32 cellular contexts compared by ENCODE assay signal in genomic region chr14:57641776-57642175, GRCh38.
"Had no signal": no experiment of that assay in that cellular context is flagged by ENCODE, and none has a peak within 500 bp of the region (broad histone marks: within the 10 kb centered on the region; RNA-seq: fewer than 3 reads in every experiment).

No MANE protein-coding gene starts in this region.

- H3K4me3 ChIP-seq: adrenal gland, body of pancreas, breast epithelium had no signal

- H3K4me1 ChIP-seq: adrenal gland, body of pancreas, breast epithelium had no signal

- H3K27me3 ChIP-seq: adrenal gland, body of pancreas, brain microvascular endothelial cell, breast epithelium had no signal

- H3K9me3 ChIP-seq: adrenal gland, body of pancreas, breast epithelium had no signal

- ATAC-seq: activated CD8-positive, alpha-beta T cell treated with anti-CD3 and anti-CD28 coated beads for 36 hours; activated naive CD4-positive, alpha-beta T cell treated with anti-CD3 and anti-CD28 coated beads, Interleukin-2, amount 50 U/mL, for 72 hours; activated T-cell treated with anti-CD3 and anti-CD28 coated beads, Interleukin-2, amount 50 U/mL, for 4 hours; activated T-cell treated with anti-CD3 and anti-CD28 coated beads, Interleukin-2, amount 50 U/mL, for 72 hours; activated T-helper 17 cell treated with anti-CD3 and anti-CD28 coated beads, Interleukin-2, amount 50 U/mL, for 72 hours; body of pancreas; T-cell had no signal

- H3K27ac ChIP-seq: adrenal gland, body of pancreas, brain microvascular endothelial cell, breast epithelium, VCaP had no signal

- H3K36me3 ChIP-seq: adrenal gland, brain microvascular endothelial cell, breast epithelium had no signal

- DNase-seq: activated B cell treated with CpG ODN at 0.5 μM for 24 hours; activated CD4-positive, alpha-beta memory T cell treated with anti-CD3 and anti-CD28 coated beads for 36 hours; activated CD4-positive, alpha-beta T cell treated with anti-CD3 and anti-CD28 coated beads for 4 hours; activated CD4-positive, alpha-beta T cell treated with anti-CD3 and anti-CD28 coated beads, Interleukin-2, amount 10 ng/mL, durations not matched to agents 24 days and 14 days; activated CD4-positive, alpha-beta T cell treated with anti-CD3 and anti-CD28 coated beads, Interleukin-2, amount 50 U/mL, for 1 hour; activated CD4-positive, alpha-beta T cell treated with anti-CD3 and anti-CD28 coated beads, Interleukin-2, amount 50 U/mL, for 4 hours; activated CD4-positive, CD25-positive, alpha-beta regulatory T cell treated with anti-CD3 and anti-CD28 coated beads, Interleukin-2, amount 50 U/mL, for 72 hours; activated CD8-positive, alpha-beta memory T cell treated with anti-CD3 and anti-CD28 coated beads, Interleukin-2, amount 50 U/mL, for 4 hours; activated CD8-positive, alpha-beta T cell treated with anti-CD3 and anti-CD28 coated beads for 36 hours; activated effector memory CD4-positive, alpha-beta T cell treated with anti-CD3 and anti-CD28 coated beads, Interleukin-2, amount 50 U/mL, for 16 hours; activated gamma-delta T cell treated with Interleukin-2 at 50 U/mL for 16 hours; activated naive CD4-positive, alpha-beta T cell; activated naive CD4-positive, alpha-beta T cell treated with anti-CD3 and anti-CD28 coated beads for 36 hours; activated naive CD4-positive, alpha-beta T cell treated with anti-CD3 and anti-CD28 coated beads, Interleukin-2, amount 50 U/mL, for 16 hours; activated naive CD8-positive, alpha-beta T cell treated with anti-CD3 and anti-CD28 coated beads for 36 hours; activated T-cell treated with anti-CD3 and anti-CD28 coated beads for 4 hours; activated T-cell treated with anti-CD3 and anti-CD28 coated beads, Interleukin-2, amount 50 U/mL, for 1 hour; activated T-cell treated with anti-CD3 and anti-CD28 coated beads, Interleukin-2, amount 50 U/mL, for 4 hours; activated T-cell treated with anti-CD3 and anti-CD28 coated beads, Interleukin-2, amount 50 U/mL, for 72 hours; adrenal gland; amniotic stem cell; aorta; body of pancreas; brain microvascular endothelial cell; central memory CD4-positive, alpha-beta T cell; T-cell; T-helper 2 cell; T-helper 9 cell had no signal
